ENCODE assay signal across 28 cellular contexts in the genomic region with DNA sequence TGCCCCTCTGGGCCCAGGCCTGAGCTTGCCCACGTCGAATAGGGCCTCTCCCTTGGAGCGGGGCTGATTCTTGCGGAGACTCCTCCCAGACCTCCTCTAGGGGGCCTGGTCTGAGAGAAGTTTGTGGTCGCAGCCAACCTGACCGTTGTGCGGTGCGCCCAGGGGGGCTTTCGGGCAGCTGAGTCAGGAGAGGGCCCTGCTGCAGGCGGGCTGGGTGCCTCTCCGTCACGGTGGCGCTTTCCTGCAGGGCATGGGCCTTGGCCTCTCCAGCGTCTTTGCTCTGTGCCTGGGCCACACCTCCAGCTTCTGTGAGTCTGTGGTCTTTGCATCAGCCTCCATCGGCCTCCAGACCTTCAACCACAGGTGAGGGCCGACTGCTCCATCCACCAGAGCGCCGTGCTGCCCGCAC. TPM values are rescaled to one million over a fixed set of nuclear protein-coding genes. Genes with fewer than 3 reads are reported as not detected.
"Had no signal": no experiment of that assay in that cellular context is flagged by ENCODE, and none has a peak within 500 bp of the region (broad histone marks: within the 10 kb centered on the region; RNA-seq: fewer than 3 reads in every experiment).

No MANE protein-coding gene starts in this region.

- H3K27ac Mint-ChIP-seq: activated naive CD8-positive, alpha-beta T cell treated with anti-CD3 and anti-CD28 coated beads for 36 hours; activated T-helper 2 cell treated with anti-CD3 and anti-CD28 coated beads, Interferon-gamma antibody, Interleukin-2, Interleukin-4, amounts not matched to agents 10 μg/mL and 5 μg/mL and 100 μg/mL, durations not matched to agents 14 hours and 24 hours and 36 hours; effector memory CD8-positive, alpha-beta T cell; naive thymus-derived CD4-positive, alpha-beta T cell had no signal

- DNase-seq: activated CD4-positive, alpha-beta T cell treated with anti-CD3 and anti-CD28 coated beads for 4 hours; activated CD4-positive, alpha-beta T cell treated with anti-CD3 and anti-CD28 coated beads, Interleukin-2, amount 50 U/mL, for 48 hours; activated CD4-positive, CD25-positive, alpha-beta regulatory T cell; activated CD8-positive, alpha-beta memory T cell treated with anti-CD3 and anti-CD28 coated beads, Interleukin-2, amount 50 U/mL, for 48 hours; activated naive CD4-positive, alpha-beta T cell treated with Interleukin-2 at 50 U/mL for 16 hours; activated naive CD8-positive, alpha-beta T cell treated with anti-CD3 and anti-CD28 coated beads for 36 hours; activated T-cell treated with anti-CD3 and anti-CD28 coated beads, Interleukin-2, amount 50 U/mL, for 4 hours; colonic mucosa; effector memory CD8-positive, alpha-beta T cell; esophagus squamous epithelium; gastrocnemius medialis; hippocampal formation; left ventricle myocardium inferior; naive thymus-derived CD4-positive, alpha-beta T cell; stimulated activated CD4-positive, alpha-beta T cell treated with anti-CD3 and anti-CD28 coated beads, Interleukin-4, amount 100 ng/mL, for 1 hour; stimulated activated naive CD4-positive, alpha-beta T cell; T-helper 9 cell; testis had no signal

- H3K36me3 Mint-ChIP-seq: naive thymus-derived CD4-positive, alpha-beta T cell had no signal

- H3K27me3 ChIP-seq: colonic mucosa, testis had no signal

- ATAC-seq: activated T-cell treated with anti-CD3 and anti-CD28 coated beads, Interleukin-2, amount 50 U/mL, for 4 hours; effector memory CD8-positive, alpha-beta T cell; gastrocnemius medialis; naive thymus-derived CD4-positive, alpha-beta T cell had no signal

- H3K27me3 Mint-ChIP-seq: activated naive CD8-positive, alpha-beta T cell treated with anti-CD3 and anti-CD28 coated beads for 36 hours; central memory CD8-positive, alpha-beta T cell; effector memory CD8-positive, alpha-beta T cell; naive thymus-derived CD4-positive, alpha-beta T cell had no signal

- H3K27ac ChIP-seq: breast epithelium, colonic mucosa, esophagus squamous epithelium, gastrocnemius medialis, left ventricle myocardium inferior, testis, upper lobe of left lung had no signal

- H3K4me1 ChIP-seq: breast epithelium, colonic mucosa, esophagus squamous epithelium, gastrocnemius medialis, upper lobe of left lung had no signal

- H3K4me3 Mint-ChIP-seq: activated naive CD8-positive, alpha-beta T cell treated with anti-CD3 and anti-CD28 coated beads for 36 hours; activated T-cell treated with anti-CD3 and anti-CD28 coated beads, Interleukin-2, amount 50 U/mL, for 4 hours; central memory CD8-positive, alpha-beta T cell; effector memory CD8-positive, alpha-beta T cell; naive thymus-derived CD4-positive, alpha-beta T cell; neural crest cell had no signal

- H3K9me3 ChIP-seq: breast epithelium, colonic mucosa, esophagus squamous epithelium, gastrocnemius medialis, left ventricle myocardium inferior, testis, upper lobe of left lung had no signal

- H3K36me3 ChIP-seq: breast epithelium, colonic mucosa, esophagus squamous epithelium, gastrocnemius medialis, left ventricle myocardium inferior had no signal

- H3K4me3 ChIP-seq: breast epithelium, colonic mucosa, dorsolateral prefrontal cortex, esophagus squamous epithelium, gastrocnemius medialis, left ventricle myocardium inferior, testis, upper lobe of left lung had no signal

- H3K9me3 Mint-ChIP-seq: activated naive CD8-positive, alpha-beta T cell treated with anti-CD3 and anti-CD28 coated beads for 36 hours; activated T-cell treated with anti-CD3 and anti-CD28 coated beads, Interleukin-2, amount 50 U/mL, for 4 hours; activated T-helper 2 cell treated with anti-CD3 and anti-CD28 coated beads, Interferon-gamma antibody, Interleukin-2, Interleukin-4, amounts not matched to agents 10 μg/mL and 5 μg/mL and 100 μg/mL, durations not matched to agents 14 hours and 24 hours and 36 hours; central memory CD8-positive, alpha-beta T cell; effector memory CD8-positive, alpha-beta T cell; naive thymus-derived CD4-positive, alpha-beta T cell; neural crest cell had no signal

- H3K4me1 Mint-ChIP-seq: activated naive CD8-positive, alpha-beta T cell treated with anti-CD3 and anti-CD28 coated beads for 36 hours; central memory CD8-positive, alpha-beta T cell; neural crest cell had no signal

RNA-seq across cellular contexts. Expression of a gene that starts 41.4 kb away (rescaled TPM):
- total RNA-seq: activated CD8-positive, alpha-beta memory T cell treated with anti-CD3 and anti-CD28 coated beads for 36 hours; activated naive CD8-positive, alpha-beta T cell treated with anti-CD3 and anti-CD28 coated beads for 36 hours; activated T-cell treated with anti-CD3 and anti-CD28 coated beads, Interleukin-2, amount 50 U/mL, for 4 hours; activated T-helper 2 cell treated with anti-CD3 and anti-CD28 coated beads, Interferon-gamma antibody, Interleukin-2, Interleukin-4, amounts not matched to agents 10 μg/mL and 5 μg/mL and 100 μg/mL, durations not matched to agents 14 hours and 24 hours and 36 hours; breast epithelium; colonic mucosa; dorsolateral prefrontal cortex; esophagus squamous epithelium; gastrocnemius medialis; left ventricle myocardium inferior; lung microvascular endothelial cell; naive thymus-derived CD4-positive, alpha-beta T cell; neural crest cell; osteoblast; posterior vena cava; upper lobe of left lung had no signal
- polyA plus RNA-seq: naive thymus-derived CD4-positive, alpha-beta T cell had no signal
